In the genomic region with DNA sequence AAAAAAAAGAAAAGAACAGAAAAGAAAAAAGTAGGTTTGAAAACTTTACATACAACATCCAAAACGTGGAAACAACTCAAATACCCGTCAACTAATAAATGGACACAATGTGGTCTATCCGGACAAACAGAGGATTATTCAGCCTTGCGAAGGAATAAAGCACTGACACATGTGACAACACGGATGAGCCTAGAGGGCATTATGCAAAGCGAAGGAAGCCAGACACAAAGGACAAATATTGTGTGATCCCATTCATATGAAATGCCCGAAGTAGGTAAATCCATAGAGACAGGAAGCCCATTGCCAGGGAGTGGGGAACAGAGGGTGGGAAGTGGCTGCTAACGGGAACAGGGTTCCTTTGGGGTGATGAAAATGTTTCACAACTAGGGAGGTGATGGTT, we compare ENCODE assay signal across 21 cellular contexts. TPM values are rescaled to one million over a fixed set of nuclear protein-coding genes. Genes with fewer than 3 reads are reported as not detected.
"Had no signal": no experiment of that assay in that cellular context is flagged by ENCODE, and none has a peak within 500 bp of the region (broad histone marks: within the 10 kb centered on the region; RNA-seq: fewer than 3 reads in every experiment).

No MANE protein-coding gene starts in this region.

- H3K36me3 ChIP-seq: MG63, SJSA1 had no signal

- H3K4me3 ChIP-seq: MG63, SJSA1 had no signal

- H3K9me3 ChIP-seq: MG63, SJSA1, SK-N-SH had no signal

- H3K4me2 ChIP-seq: SK-N-SH had no signal

- ATAC-seq: HepG2 had no signal

- H3K9ac ChIP-seq: SK-N-SH had no signal

- H3K4me1 ChIP-seq: SJSA1 had no signal

- H3K27ac ChIP-seq: SJSA1 had no signal

- H3K27me3 ChIP-seq: MG63, SJSA1 had no signal

- DNase-seq: IMR-90, Karpas-422, KG1, MG63, NCI-H1092 treated with DMSO at 0.1 percent for 48 hours, NCI-H1436, NCI-H187, NCI-H2029, NCI-H2171 treated with DMSO at 0.1 percent for 48 hours, NCI-H345, NCI-H446 treated with DMSO at 0.1 percent for 48 hours, NCI-H510A treated with DMSO at 0.1 percent for 48 hours, NCI-H69, NCI-H774, Right ventricle myocardium superior, RPMI8226, SIG-M5, SK-N-SH had no signal

RNA-seq across cellular contexts. Expression of a gene that starts 11.8 kb away (rescaled TPM):
- total RNA-seq: HepG2, HT1080, IMR-90, Right ventricle myocardium superior, SJSA1 had no signal
- polyA plus RNA-seq: HepG2, IMR-90, SK-N-SH had no signal

RNA-seq across cellular contexts. Expression of a gene that starts 29.8 kb away (rescaled TPM):
- total RNA-seq: HepG2, HT1080, SJSA1 had no signal
- polyA plus RNA-seq: HepG2 had no signal
